9 cellular contexts compared by ENCODE assay signal in genomic region chr6:111759836-111760785, GRCh38.
DNase-seq lines count a peak whose midpoint lies in the region; ATAC-seq, FAIRE-seq and TF ChIP-seq lines count a peak whose summit lies in the region.
"Had no signal": no experiment of that assay in that cellular context is flagged by ENCODE, and none has a peak within 500 bp of the region (broad histone marks: within the 10 kb centered on the region; RNA-seq: fewer than 3 reads in every experiment).

No MANE protein-coding gene starts in this region.

- peaks cover 9% of the 10 kb centered on the region for H3K79me2 ChIP-seq in GM23338 (replicated peaks; ENCODE audit: insufficient read depth)

- DNase-seq in GM23338 (ENCODE audit: low spot score) (peak; percentile 36), foreskin keratinocyte (no peak), small intestine (peak; percentile 52), GM19238 (ENCODE audit: insufficient read length, low spot score) (no peak), NCI-H1930 (lab: John Stamatoyannopoulos, UW) (no peak)
- DNase-seq in activated T-cell treated with anti-CD3 and anti-CD28 coated beads, Interleukin-2, amount 50 U/mL, for 48 hours: peak; percentile 63 to 65
- DNase-seq in effector CD8-positive, alpha-beta T cell (lab: John Stamatoyannopoulos, UW): no peak

- no peaks in the 10 kb centered on the region for H3K27me3 ChIP-seq in GM23338 (ENCODE audit: insufficient read depth)
- no peaks in the 10 kb centered on the region for H3K27me3 ChIP-seq in foreskin keratinocyte
- H3K27me3 ChIP-seq in small intestine (ENCODE audit: control insufficient read depth in 2 of 2, insufficient read depth in 2 of 2, low read length in 2 of 2): no peaks in the 10 kb centered on the region

- H3K27ac ChIP-seq in GM23338 (ENCODE audit: low read depth) (peak overlapping the region; percentile 52; the same call in 1 of the 2 replicates), foreskin keratinocyte (no peak overlapping the region), small intestine (ENCODE audit: low read depth in 1 of 2, low read length in 1 of 2) (peak overlapping the region; percentile 49 to 90)

- no peak overlapping the region for H2AFZ ChIP-seq in GM23338

- no peak overlapping the region for H3K4me3 ChIP-seq in GM23338
- H3K4me3 ChIP-seq in small intestine (ENCODE audit: low read depth in 1 of 2, low read length in 2 of 2): no peak overlapping the region

- H3K36me3 Mint-ChIP-seq in GM23338 (ENCODE audit: low read depth): no peaks in the 10 kb centered on the region; the same call in 2 of the 3 replicates

- H3K9me3 Mint-ChIP-seq in GM23338: no peaks in the 10 kb centered on the region

- WGBS in small intestine, 3 donors: 57 to 77% (median 66%) methylated on average over 18 of the region's 18 CpGs

- FAIRE-seq in small intestine (lab: Jason Lieb, UNC): no peak
- FAIRE-seq: keratinocyte had no signal

- ATAC-seq in GM23338 (peak; percentile 39), foreskin keratinocyte (peak; percentile 38), GM19397 (IDR thresholded peaks at IDR 0.05; ENCODE audit: unreplicated experiment) (no peak)

- peaks cover 31% of the 10 kb centered on the region for H3K4me1 ChIP-seq in GM23338 (ENCODE audit: insufficient read depth)
- peaks cover 13% of the 10 kb centered on the region for H3K4me1 ChIP-seq in foreskin keratinocyte
- H3K4me1 ChIP-seq in small intestine (ENCODE audit: control insufficient read depth in 2 of 2, insufficient read depth in 1 of 2, low read depth in 1 of 2, low read length in 1 of 2): peaks cover 0 to 3% of the 10 kb centered on the region in 2 donors

- H3K4me1 Mint-ChIP-seq in GM23338: peaks cover 80% of the 10 kb centered on the region

- H3F3A ChIP-seq in GM23338 (replicated peaks; ENCODE audit: low read depth): no peaks in the 10 kb centered on the region

- H3K27ac Mint-ChIP-seq in GM23338: peak overlapping the region; percentile 46; the same call in 1 of the 2 replicates

- no peaks in the 10 kb centered on the region for H3K9me2 ChIP-seq in GM23338 (ENCODE audit: insufficient read depth)

- H3K4me3 Mint-ChIP-seq in GM23338: no peak overlapping the region

- H3K9me3 ChIP-seq in small intestine (ENCODE audit: control insufficient read depth, low read depth): no peaks in the 10 kb centered on the region

- TF ChIP-seq CTCF in GM23338 (conservative IDR thresholded peaks at IDR 0.05; ENCODE audit: low read depth in 2 of 2) (no peak), foreskin keratinocyte (conservative IDR thresholded peaks at IDR 0.05) (no peak)

- peaks cover 9% of the 10 kb centered on the region for H3K27me3 Mint-ChIP-seq in GM23338 (ENCODE audit: insufficient read depth, low read depth, poor library complexity)

- no peaks in the 10 kb centered on the region for H3K36me3 ChIP-seq in GM23338 (ENCODE audit: insufficient read depth)
- no peaks in the 10 kb centered on the region for H3K36me3 ChIP-seq in small intestine (ENCODE audit: control insufficient read depth in 2 of 2, insufficient read depth in 2 of 2, low read length in 2 of 2)

- H3K4me2 ChIP-seq in GM23338: peak overlapping the region; percentile 32

- no peaks in the 10 kb centered on the region for H4K20me1 ChIP-seq in GM23338 (replicated peaks; ENCODE audit: insufficient read depth)

TF ChIP-seq in GM23338, 12 proteins besides CTCF, POLR2A, EP300 and RAD21 (continues in another document):
- no peak for TF ChIP-seq NANOG (IDR thresholded peaks at IDR 0.05; ENCODE audit: borderline replicate concordance)
- no peak for TF ChIP-seq EZH2phosphoT487 (IDR thresholded peaks at IDR 0.05; ENCODE audit: unreplicated experiment)
- no peak for TF ChIP-seq CREB1 (CRISPR knock-in tag; IDR thresholded peaks at IDR 0.05; ENCODE audit: low read depth)
- TF ChIP-seq POLR2AphosphoS5 (IDR thresholded peaks at IDR 0.05; ENCODE audit: low read depth): no peak
- TF ChIP-seq STAT1 (IDR thresholded peaks at IDR 0.05; ENCODE audit: unreplicated experiment): no peak
- TF ChIP-seq, protein P1, sequence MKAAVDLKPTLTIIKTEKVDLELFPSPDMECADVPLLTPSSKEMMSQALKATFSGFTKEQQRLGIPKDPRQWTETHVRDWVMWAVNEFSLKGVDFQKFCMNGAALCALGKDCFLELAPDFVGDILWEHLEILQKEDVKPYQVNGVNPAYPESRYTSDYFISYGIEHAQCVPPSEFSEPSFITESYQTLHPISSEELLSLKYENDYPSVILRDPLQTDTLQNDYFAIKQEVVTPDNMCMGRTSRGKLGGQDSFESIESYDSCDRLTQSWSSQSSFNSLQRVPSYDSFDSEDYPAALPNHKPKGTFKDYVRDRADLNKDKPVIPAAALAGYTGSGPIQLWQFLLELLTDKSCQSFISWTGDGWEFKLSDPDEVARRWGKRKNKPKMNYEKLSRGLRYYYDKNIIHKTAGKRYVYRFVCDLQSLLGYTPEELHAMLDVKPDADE (IDR thresholded peaks at IDR 0.05): no peak
- TF ChIP-seq, protein P2, sequence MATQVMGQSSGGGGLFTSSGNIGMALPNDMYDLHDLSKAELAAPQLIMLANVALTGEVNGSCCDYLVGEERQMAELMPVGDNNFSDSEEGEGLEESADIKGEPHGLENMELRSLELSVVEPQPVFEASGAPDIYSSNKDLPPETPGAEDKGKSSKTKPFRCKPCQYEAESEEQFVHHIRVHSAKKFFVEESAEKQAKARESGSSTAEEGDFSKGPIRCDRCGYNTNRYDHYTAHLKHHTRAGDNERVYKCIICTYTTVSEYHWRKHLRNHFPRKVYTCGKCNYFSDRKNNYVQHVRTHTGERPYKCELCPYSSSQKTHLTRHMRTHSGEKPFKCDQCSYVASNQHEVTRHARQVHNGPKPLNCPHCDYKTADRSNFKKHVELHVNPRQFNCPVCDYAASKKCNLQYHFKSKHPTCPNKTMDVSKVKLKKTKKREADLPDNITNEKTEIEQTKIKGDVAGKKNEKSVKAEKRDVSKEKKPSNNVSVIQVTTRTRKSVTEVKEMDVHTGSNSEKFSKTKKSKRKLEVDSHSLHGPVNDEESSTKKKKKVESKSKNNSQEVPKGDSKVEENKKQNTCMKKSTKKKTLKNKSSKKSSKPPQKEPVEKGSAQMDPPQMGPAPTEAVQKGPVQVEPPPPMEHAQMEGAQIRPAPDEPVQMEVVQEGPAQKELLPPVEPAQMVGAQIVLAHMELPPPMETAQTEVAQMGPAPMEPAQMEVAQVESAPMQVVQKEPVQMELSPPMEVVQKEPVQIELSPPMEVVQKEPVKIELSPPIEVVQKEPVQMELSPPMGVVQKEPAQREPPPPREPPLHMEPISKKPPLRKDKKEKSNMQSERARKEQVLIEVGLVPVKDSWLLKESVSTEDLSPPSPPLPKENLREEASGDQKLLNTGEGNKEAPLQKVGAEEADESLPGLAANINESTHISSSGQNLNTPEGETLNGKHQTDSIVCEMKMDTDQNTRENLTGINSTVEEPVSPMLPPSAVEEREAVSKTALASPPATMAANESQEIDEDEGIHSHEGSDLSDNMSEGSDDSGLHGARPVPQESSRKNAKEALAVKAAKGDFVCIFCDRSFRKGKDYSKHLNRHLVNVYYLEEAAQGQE (IDR thresholded peaks at IDR 0.05; ENCODE audit: unreplicated experiment): no peak
- no peak for TF ChIP-seq EZH2 (IDR thresholded peaks at IDR 0.05; ENCODE audit: low read depth, unreplicated experiment)
- no peak for TF ChIP-seq JUNB (IDR thresholded peaks at IDR 0.05; ENCODE audit: unreplicated experiment)
- TF ChIP-seq ZNF114 (CRISPR knock-in tag; IDR thresholded peaks at IDR 0.05): no peak
- TF ChIP-seq ZNF331 (CRISPR knock-in tag; IDR thresholded peaks at IDR 0.05; ENCODE audit: low read depth): no peak

Comparison
In these comparisons a context has a peak if more than half of its experiments do, and no peak if none do; other contexts are left out.
1. DNase-seq: peak in GM23338 (single experiment), activated T-cell treated with anti-CD3 and anti-CD28 coated beads, Interleukin-2, amount 50 U/mL, for 48 hours (2 of 2) and small intestine (single experiment); none in foreskin keratinocyte (0 of 2), effector CD8-positive, alpha-beta T cell (single experiment), GM19238 (single experiment) and NCI-H1930 (0 of 2).